17 cellular contexts compared by ENCODE assay signal in the genomic region with DNA sequence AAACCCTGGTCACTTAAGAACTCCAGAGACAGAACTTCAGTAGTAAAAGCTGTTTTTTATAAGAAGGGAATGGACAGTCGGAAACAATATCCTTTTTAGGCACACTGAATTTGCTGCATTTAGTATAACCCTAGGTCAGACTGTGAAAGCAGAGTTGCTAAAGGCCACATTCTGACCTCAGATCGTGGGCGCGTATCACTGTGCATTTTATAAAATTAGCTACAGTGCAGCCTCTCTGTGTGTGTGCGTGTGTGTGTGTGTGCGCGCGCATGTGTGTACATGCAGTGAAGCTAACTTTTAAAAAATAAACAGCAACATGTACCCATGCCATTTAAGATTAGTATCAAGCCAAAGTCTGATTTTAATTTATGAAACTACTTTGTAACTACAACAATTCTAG. TPM values are rescaled to one million over a fixed set of nuclear protein-coding genes. Genes with fewer than 3 reads are reported as not detected.
DNase-seq lines count a peak whose midpoint lies in the region; ATAC-seq and TF ChIP-seq lines count a peak whose summit lies in the region.
"Had no signal": no experiment of that assay in that cellular context is flagged by ENCODE, and none has a peak within 500 bp of the region (broad histone marks: within the 10 kb centered on the region; RNA-seq: fewer than 3 reads in every experiment).

No MANE protein-coding gene starts in this region.

- H3K4me1 ChIP-seq in psoas muscle (peaks cover 46% of the 10 kb centered on the region), prostate gland (replicated peaks) (no peaks in the 10 kb centered on the region)

- H3K9me3 Mint-ChIP-seq in IgD-negative memory B cell: peaks cover 0 to 5% (median 0%) of the 10 kb centered on the region in 3 donors
- H3K9me3 Mint-ChIP-seq: HFFc6 had no signal

- peaks cover 33 to 55% (median 44%) of the 10 kb centered on the region in 3 donors for H3K4me1 Mint-ChIP-seq in IgD-negative memory B cell

- H3K36me3 ChIP-seq in psoas muscle (ENCODE audit: insufficient read depth in 1 of 2, low read depth in 1 of 2) (no peaks in the 10 kb centered on the region), prostate gland (no peaks in the 10 kb centered on the region)
- H3K36me3 ChIP-seq: MG63 had no signal

- H3K9me3 ChIP-seq in psoas muscle (no peaks in the 10 kb centered on the region), prostate gland (no peaks in the 10 kb centered on the region)
- H3K9me3 ChIP-seq: MG63 had no signal

- H3K4me3 Mint-ChIP-seq in IgD-negative memory B cell: no peak overlapping the region
- H3K4me3 Mint-ChIP-seq: CD14-positive monocyte, HFFc6 had no signal

- H3K27me3 Mint-ChIP-seq in IgD-negative memory B cell: no peaks in the 10 kb centered on the region

- WGBS in psoas muscle, 3 donors: 43 to 76% (median 52%) methylated on average over 8 of the region's 8 CpGs
- 90% methylated on average over 8 of the region's 8 CpGs for WGBS in prostate gland

- ATAC-seq in GM18517 (IDR thresholded peaks at IDR 0.05; ENCODE audit: unreplicated experiment) (peak; percentile 41), psoas muscle (peak; percentile 40 to 72 (median 62))

- H3K27me3 ChIP-seq in psoas muscle (ENCODE audit: insufficient read depth in 3 of 3, low read length in 2 of 3) (no peaks in the 10 kb centered on the region), prostate gland (replicated peaks; ENCODE audit: insufficient read depth) (no peaks in the 10 kb centered on the region)
- H3K27me3 ChIP-seq: MG63 had no signal

- peak overlapping the region; percentile 11 to 48 (median 12) for H3K27ac Mint-ChIP-seq in IgD-negative memory B cell
- H3K27ac Mint-ChIP-seq: CD14-positive monocyte, HFFc6 had no signal

- intact Hi-C loops in psoas muscle (cut with DNase I) (loop anchor here (5.0 to 10.0 kb wide), 3 partner anchors 46 to 196 kb away; no protein-coding TSS in a partner anchor), prostate gland (cut with DNase I) (loop anchor here (10.0 kb wide), 1 partner anchor 756 kb away; no protein-coding TSS in a partner anchor)

- H3K4me3 ChIP-seq in psoas muscle (peak overlapping the region; percentile 1), prostate gland (no peak overlapping the region)
- H3K4me3 ChIP-seq: MG63 had no signal

- DNase-seq in fibroblast of gingiva (ENCODE audit: low read depth) (peak; percentile 54), psoas muscle (no peak), NCI-H2227 treated with DMSO at 0.1 percent for 48 hours (lab: John Stamatoyannopoulos, UW) (no peak), Kasumi-1 (lab: John Stamatoyannopoulos, UW) (no peak), prostate gland (ENCODE audit: low spot score) (no peak)
- DNase-seq in activated T-cell treated with anti-CD3 and anti-CD28 coated beads, Interleukin-2, amount 50 U/mL, for 48 hours: no peak
- DNase-seq: activated CD4-positive, alpha-beta T cell treated with anti-CD3 and anti-CD28 coated beads, Interleukin-2, amount 50 U/mL, for 4 hours; activated effector memory CD4-positive, alpha-beta T cell treated with Interleukin-2 at 50 U/mL for 16 hours; effector CD8-positive, alpha-beta T cell; HFFc6; MG63; NCI-H187 treated with DMSO at 0.1 percent for 48 hours; NCI-H774 had no signal

- TF ChIP-seq CTCF in psoas muscle (IDR thresholded peaks at IDR 0.05) (no peak), prostate gland (IDR thresholded peaks at IDR 0.05) (no peak)

- H3K27ac ChIP-seq in psoas muscle (peak overlapping the region; percentile 46), prostate gland (peak overlapping the region in 1 of 2 donors; percentile 26)
- H3K27ac ChIP-seq: RWPE1 had no signal

- TF ChIP-seq POLR2A in prostate gland (IDR thresholded peaks at IDR 0.05): no peak

- peaks cover 3% of the 10 kb centered on the region for H3K36me3 Mint-ChIP-seq in IgD-negative memory B cell

RNA-seq across cellular contexts. Expression of a gene that starts 8.0 kb away (rescaled TPM):
- 6.5 TPM for polyA plus RNA-seq in IgD-negative memory B cell
- 10 to 100 TPM in 3 of 4 donors, 1 to 10 TPM in 1; 7.3 to 15.2 (median 13.3) TPM for total RNA-seq in psoas muscle
- polyA plus RNA-seq in psoas muscle: 1 to 10 TPM; 1.7 to 3.1 (median 2.6) TPM
- 100 to 1,000 TPM; 221 to 286 TPM for total RNA-seq in prostate gland
- polyA plus RNA-seq: CD14-positive monocyte had no signal

Comparison
In these comparisons a context has a peak if more than half of its experiments do, and no peak if none do; other contexts are left out.
1. RNA of a gene that starts 8.0 kb away (total RNA-seq): 221 to 286 TPM in prostate gland; 7.3 to 15.2 TPM in psoas muscle; every median in the first group is over 10 times any median in the second.